ENCODE assay signal across 4 cellular contexts in genomic region chr11:124127134-124127533, GRCh38. TPM values are rescaled to one million over a fixed set of nuclear protein-coding genes. Genes with fewer than 3 reads are reported as not detected.
"Had no signal": no experiment of that assay in that cellular context is flagged by ENCODE, and none has a peak within 500 bp of the region (broad histone marks: within the 10 kb centered on the region; RNA-seq: fewer than 3 reads in every experiment).

No MANE protein-coding gene starts in this region.

RNA-seq across cellular contexts. Expression of gene OR10D3, which starts 56.0 kb away (rescaled TPM):
- total RNA-seq: LHCN-M2, M059J, MCF 10A, NCI-H460 had no signal
